Comparison of ENCODE assay signal across 14 cellular contexts in genomic region chr1:227785812-227786608, GRCh38. TPM values are rescaled to one million over a fixed set of nuclear protein-coding genes. Genes with fewer than 3 reads are reported as not detected.
DNase-seq lines count a peak whose midpoint lies in the region; ATAC-seq and TF ChIP-seq lines count a peak whose summit lies in the region.
"Had no signal": no experiment of that assay in that cellular context is flagged by ENCODE, and none has a peak within 500 bp of the region (broad histone marks: within the 10 kb centered on the region; RNA-seq: fewer than 3 reads in every experiment).

No MANE protein-coding gene starts in this region.

- H3K27me3 ChIP-seq in NT2/D1 (ENCODE audit: insufficient read depth, insufficient read length) = peaks cover 34% of the 10 kb centered on the region
- H3K27me3 ChIP-seq: dorsolateral prefrontal cortex, testis had no signal

- H3K9me3 Mint-ChIP-seq in activated CD8-positive, alpha-beta T cell treated with anti-CD3 and anti-CD28 coated beads, Interleukin-2, amount 10 ng/mL, durations not matched to agents 7 days and 5 days (ENCODE audit: insufficient read depth) = no peaks in the 10 kb centered on the region
- no peaks in the 10 kb centered on the region for H3K9me3 Mint-ChIP-seq in activated CD8-positive, alpha-beta T cell treated with anti-CD3 and anti-CD28 coated beads for 36 hours
- peaks cover 0 to 2% (median 0%) of the 10 kb centered on the region in 6 donors for H3K9me3 Mint-ChIP-seq in immature natural killer cell
- no peaks in the 10 kb centered on the region for H3K9me3 Mint-ChIP-seq in stimulated activated effector memory CD8-positive, alpha-beta T cell treated with anti-CD3 and anti-CD28 coated beads, Interleukin-12 subunit alpha, Interleukin-12 subunit beta, amount 100 ng/mL, for 72 hours

- CTCF ChIA-PET in activated CD8-positive, alpha-beta T cell treated with anti-CD3 and anti-CD28 coated beads, Interleukin-2, amount 10 ng/mL, durations not matched to agents 7 days and 5 days (lab: Charles Lee) = no interaction called here
- CTCF ChIA-PET in activated CD8-positive, alpha-beta T cell treated with anti-CD3 and anti-CD28 coated beads for 36 hours (lab: Charles Lee) = no interaction called here

- H3K36me3 ChIP-seq in NT2/D1 (ENCODE audit: insufficient read depth, insufficient read length, low read length) = peaks cover 13% of the 10 kb centered on the region

- ATAC-seq in activated CD8-positive, alpha-beta T cell treated with anti-CD3 and anti-CD28 coated beads, Interleukin-2, amount 10 ng/mL, durations not matched to agents 7 days and 5 days = no peak
- ATAC-seq in activated CD8-positive, alpha-beta T cell treated with anti-CD3 and anti-CD28 coated beads for 36 hours = no peak
- no peak for ATAC-seq in stimulated activated effector memory CD8-positive, alpha-beta T cell treated with anti-CD3 and anti-CD28 coated beads, Interleukin-12 subunit alpha, Interleukin-12 subunit beta, amount 100 ng/mL, for 72 hours
- no peak for ATAC-seq in HG02798 (IDR thresholded peaks at IDR 0.05; ENCODE audit: poor library complexity, unreplicated experiment)
- ATAC-seq: Right ventricle myocardium inferior had no signal

- intact Hi-C loops in activated CD8-positive, alpha-beta T cell treated with anti-CD3 and anti-CD28 coated beads for 36 hours (cut with micrococcal nuclease) = no loop called here

- H3K27ac Mint-ChIP-seq in activated CD8-positive, alpha-beta T cell treated with anti-CD3 and anti-CD28 coated beads, Interleukin-2, amount 10 ng/mL, durations not matched to agents 7 days and 5 days = no peak overlapping the region
- no peak overlapping the region for H3K27ac Mint-ChIP-seq in activated CD8-positive, alpha-beta T cell treated with anti-CD3 and anti-CD28 coated beads for 36 hours
- no peak overlapping the region for H3K27ac Mint-ChIP-seq in immature natural killer cell
- H3K27ac Mint-ChIP-seq in stimulated activated effector memory CD8-positive, alpha-beta T cell treated with anti-CD3 and anti-CD28 coated beads, Interleukin-12 subunit alpha, Interleukin-12 subunit beta, amount 100 ng/mL, for 72 hours = no peak overlapping the region

- peaks cover 14% of the 10 kb centered on the region for H3K4me1 ChIP-seq in NT2/D1 (ENCODE audit: insufficient read depth, insufficient read length)

- peak overlapping the region; percentile 13 for H3K9ac ChIP-seq in NT2/D1 (ENCODE audit: insufficient read length, low read depth)

- peak overlapping the region; percentile 18 for H3K4me3 Mint-ChIP-seq in activated CD8-positive, alpha-beta T cell treated with anti-CD3 and anti-CD28 coated beads, Interleukin-2, amount 10 ng/mL, durations not matched to agents 7 days and 5 days
- no peak overlapping the region for H3K4me3 Mint-ChIP-seq in activated CD8-positive, alpha-beta T cell treated with anti-CD3 and anti-CD28 coated beads for 36 hours
- H3K4me3 Mint-ChIP-seq in immature natural killer cell = peak overlapping the region in 3 of 5 donors; percentile 38 to 44 (median 38)
- peak overlapping the region; percentile 77 for H3K4me3 Mint-ChIP-seq in stimulated activated effector memory CD8-positive, alpha-beta T cell treated with anti-CD3 and anti-CD28 coated beads, Interleukin-12 subunit alpha, Interleukin-12 subunit beta, amount 100 ng/mL, for 72 hours

- no peaks in the 10 kb centered on the region for H3K9me3 ChIP-seq in NT2/D1 (ENCODE audit: insufficient read depth, low read length)
- H3K9me3 ChIP-seq: testis had no signal

- peak; percentile 15 for DNase-seq in activated CD8-positive, alpha-beta T cell treated with anti-CD3 and anti-CD28 coated beads, Interleukin-2, amount 10 ng/mL, durations not matched to agents 7 days and 5 days
- DNase-seq in activated CD8-positive, alpha-beta T cell treated with anti-CD3 and anti-CD28 coated beads for 36 hours = no peak
- DNase-seq in NT2/D1 (ENCODE audit: low read depth, low spot score) = no peak
- DNase-seq in immature natural killer cell = no peak
- DNase-seq in stimulated activated effector memory CD8-positive, alpha-beta T cell treated with anti-CD3 and anti-CD28 coated beads, Interleukin-12 subunit alpha, Interleukin-12 subunit beta, amount 100 ng/mL, for 72 hours (ENCODE audit: low spot score in 2 of 2) = peak in 1 of 2 donors; percentile 45
- no peak for DNase-seq in NOMO-1 treated with dmso at 0.1 percent for 144 hours (lab: John Stamatoyannopoulos, UW; ENCODE audit: unreplicated experiment)
- DNase-seq in inferior parietal cortex (ENCODE audit: extremely low spot score) = no peak
- DNase-seq: MV-4-11, NCI-H510A treated with DMSO at 0.1 percent for 48 hours, testis had no signal

- H3K27me3 Mint-ChIP-seq in activated CD8-positive, alpha-beta T cell treated with anti-CD3 and anti-CD28 coated beads, Interleukin-2, amount 10 ng/mL, durations not matched to agents 7 days and 5 days (ENCODE audit: low read depth) = peaks cover 11% of the 10 kb centered on the region
- H3K27me3 Mint-ChIP-seq in activated CD8-positive, alpha-beta T cell treated with anti-CD3 and anti-CD28 coated beads for 36 hours = peaks cover 4% of the 10 kb centered on the region
- H3K27me3 Mint-ChIP-seq in immature natural killer cell (ENCODE audit: low read depth in 3 of 3) = peaks cover 8 to 15% (median 12%) of the 10 kb centered on the region in 3 donors

- H3K4me1 Mint-ChIP-seq in activated CD8-positive, alpha-beta T cell treated with anti-CD3 and anti-CD28 coated beads, Interleukin-2, amount 10 ng/mL, durations not matched to agents 7 days and 5 days (ENCODE audit: low read depth) = peaks cover 9% of the 10 kb centered on the region
- peaks cover 20% of the 10 kb centered on the region for H3K4me1 Mint-ChIP-seq in activated CD8-positive, alpha-beta T cell treated with anti-CD3 and anti-CD28 coated beads for 36 hours (ENCODE audit: low read depth)
- peaks cover 7 to 11% of the 10 kb centered on the region in 2 donors for H3K4me1 Mint-ChIP-seq in immature natural killer cell
- H3K4me1 Mint-ChIP-seq in stimulated activated effector memory CD8-positive, alpha-beta T cell treated with anti-CD3 and anti-CD28 coated beads, Interleukin-12 subunit alpha, Interleukin-12 subunit beta, amount 100 ng/mL, for 72 hours = peaks cover 24% of the 10 kb centered on the region

- no peak overlapping the region for H3K4me3 ChIP-seq in NT2/D1 (ENCODE audit: insufficient read length, low read depth)

- peaks cover 3% of the 10 kb centered on the region for H3K36me3 Mint-ChIP-seq in activated CD8-positive, alpha-beta T cell treated with anti-CD3 and anti-CD28 coated beads, Interleukin-2, amount 10 ng/mL, durations not matched to agents 7 days and 5 days (ENCODE audit: low read depth)
- H3K36me3 Mint-ChIP-seq in activated CD8-positive, alpha-beta T cell treated with anti-CD3 and anti-CD28 coated beads for 36 hours (ENCODE audit: low read depth) = no peaks in the 10 kb centered on the region
- peaks cover 0 to 20% (median 14%) of the 10 kb centered on the region in 3 donors for H3K36me3 Mint-ChIP-seq in immature natural killer cell
- H3K36me3 Mint-ChIP-seq in stimulated activated effector memory CD8-positive, alpha-beta T cell treated with anti-CD3 and anti-CD28 coated beads, Interleukin-12 subunit alpha, Interleukin-12 subunit beta, amount 100 ng/mL, for 72 hours = peaks cover 16% of the 10 kb centered on the region

- POLR2A ChIA-PET in activated CD8-positive, alpha-beta T cell treated with anti-CD3 and anti-CD28 coated beads, Interleukin-2, amount 10 ng/mL, durations not matched to agents 7 days and 5 days (lab: Charles Lee) = no interaction called here
- POLR2A ChIA-PET in activated CD8-positive, alpha-beta T cell treated with anti-CD3 and anti-CD28 coated beads for 36 hours (lab: Charles Lee) = no interaction called here

- no peak for TF ChIP-seq CTCF in activated CD8-positive, alpha-beta T cell treated with anti-CD3 and anti-CD28 coated beads for 36 hours (IDR thresholded peaks at IDR 0.05)

RNA-seq across cellular contexts. Expression of gene PRSS38, which starts 29.5 kb away (rescaled TPM):
- total RNA-seq in activated CD8-positive, alpha-beta T cell treated with anti-CD3 and anti-CD28 coated beads, Interleukin-2, amount 10 ng/mL, durations not matched to agents 7 days and 5 days = not detected
- total RNA-seq in activated CD8-positive, alpha-beta T cell treated with anti-CD3 and anti-CD28 coated beads for 36 hours = not detected
- polyA plus RNA-seq in immature natural killer cell = not detected
- total RNA-seq: frontal cortex, Right ventricle myocardium inferior had no signal

RNA-seq across cellular contexts. Expression of gene SNAP47, which starts 50.8 kb away (rescaled TPM):
- total RNA-seq in activated CD8-positive, alpha-beta T cell treated with anti-CD3 and anti-CD28 coated beads, Interleukin-2, amount 10 ng/mL, durations not matched to agents 7 days and 5 days = 10 to 100 TPM; 20.7 to 25.3 TPM
- total RNA-seq in activated CD8-positive, alpha-beta T cell treated with anti-CD3 and anti-CD28 coated beads for 36 hours = 10 to 100 TPM; 25.3 to 25.5 TPM
- 10 to 100 TPM; 37.0 to 44.9 (median 37.7) TPM for polyA plus RNA-seq in immature natural killer cell

RNA-seq across cellular contexts. Expression of gene JMJD4, which starts 50.9 kb away (rescaled TPM):
- 10 to 100 TPM; 16.8 to 17.3 TPM for total RNA-seq in activated CD8-positive, alpha-beta T cell treated with anti-CD3 and anti-CD28 coated beads, Interleukin-2, amount 10 ng/mL, durations not matched to agents 7 days and 5 days
- total RNA-seq in activated CD8-positive, alpha-beta T cell treated with anti-CD3 and anti-CD28 coated beads for 36 hours = 10 to 100 TPM; 16.2 to 17.3 TPM
- 10 to 100 TPM; 22.3 to 25.9 (median 25.0) TPM for polyA plus RNA-seq in immature natural killer cell
